In the genomic region with DNA sequence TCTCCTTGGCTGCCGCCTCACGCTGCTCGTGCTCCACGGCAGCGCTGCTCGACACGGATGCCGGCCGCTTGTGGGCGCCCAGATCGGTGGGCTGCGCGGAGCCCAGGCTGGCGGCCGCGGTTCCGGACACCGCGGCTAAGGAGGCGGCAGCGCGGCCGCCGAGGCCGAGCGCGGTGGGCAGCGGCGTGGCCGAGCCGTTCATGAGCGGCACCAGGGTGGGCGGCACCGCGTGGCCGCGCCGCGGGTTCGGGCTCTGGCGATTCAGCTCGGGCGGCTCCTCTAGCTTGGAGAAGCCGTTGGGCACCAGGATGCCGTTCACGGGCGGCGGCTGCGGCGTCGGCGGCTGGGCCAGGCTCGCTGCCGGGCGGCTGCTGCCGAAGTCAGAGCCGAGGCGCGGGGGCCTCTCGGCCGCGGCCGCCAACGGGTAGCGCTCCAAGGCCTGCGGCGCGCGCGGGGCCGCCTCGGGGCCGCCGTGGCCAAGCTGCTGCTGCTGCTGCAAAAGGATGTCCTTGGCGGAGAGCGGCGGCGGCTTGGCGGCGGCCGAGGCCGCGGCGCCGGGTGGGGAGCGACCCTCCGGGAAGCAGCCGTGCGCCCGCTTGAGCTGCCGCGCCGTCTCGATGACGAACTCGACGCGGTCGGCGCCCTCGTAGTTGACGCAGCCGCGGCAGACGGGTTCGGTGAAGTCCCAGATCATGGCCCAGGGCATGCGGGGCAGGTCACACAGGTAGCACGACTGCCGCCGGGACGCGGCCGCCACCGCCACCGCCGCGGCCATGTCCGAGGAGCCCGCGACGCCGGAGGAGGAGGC, we compare ENCODE assay signal across 1 cellular context.
TF ChIP-seq lines count a peak whose summit lies in the region.

No MANE protein-coding gene starts in this region.

TF ChIP-seq in K562, 482 proteins besides CTCF, POLR2A, EP300 and RAD21 (continued from another document):
- TF ChIP-seq ZBTB7A (IDR thresholded peaks at IDR 0.05; ENCODE audit: borderline replicate concordance, control insufficient read depth, low read depth, low read length) (peak; percentile 3; the same call in 1 of the 2 replicates), HCFC1 (IDR thresholded peaks at IDR 0.05; ENCODE audit: low read depth, low read length) (no peak; the same call in 1 of the 2 replicates), GABPA (tag; conservative IDR thresholded peaks at IDR 0.05; ENCODE audit: low read depth) (peak; percentile 12; the same call in 1 of the 2 replicates), MYC (IDR thresholded peaks at IDR 0.05; ENCODE audit: low read depth, low read length) (no peak; the same call in 1 of the 2 replicates), MYC (CRISPR knock-in tag; IDR thresholded peaks at IDR 0.05; ENCODE audit: borderline replicate concordance, low read depth) (no peak), TAF1 (IDR thresholded peaks at IDR 0.05; ENCODE audit: control insufficient read depth, extremely low read depth, insufficient read depth, low read length, severe bottlenecking) (peak; percentile 32), ZBTB34 (CRISPR knock-in tag; IDR thresholded peaks at IDR 0.05) (no peak)
